6 cellular contexts compared by ENCODE assay signal in the genomic region with DNA sequence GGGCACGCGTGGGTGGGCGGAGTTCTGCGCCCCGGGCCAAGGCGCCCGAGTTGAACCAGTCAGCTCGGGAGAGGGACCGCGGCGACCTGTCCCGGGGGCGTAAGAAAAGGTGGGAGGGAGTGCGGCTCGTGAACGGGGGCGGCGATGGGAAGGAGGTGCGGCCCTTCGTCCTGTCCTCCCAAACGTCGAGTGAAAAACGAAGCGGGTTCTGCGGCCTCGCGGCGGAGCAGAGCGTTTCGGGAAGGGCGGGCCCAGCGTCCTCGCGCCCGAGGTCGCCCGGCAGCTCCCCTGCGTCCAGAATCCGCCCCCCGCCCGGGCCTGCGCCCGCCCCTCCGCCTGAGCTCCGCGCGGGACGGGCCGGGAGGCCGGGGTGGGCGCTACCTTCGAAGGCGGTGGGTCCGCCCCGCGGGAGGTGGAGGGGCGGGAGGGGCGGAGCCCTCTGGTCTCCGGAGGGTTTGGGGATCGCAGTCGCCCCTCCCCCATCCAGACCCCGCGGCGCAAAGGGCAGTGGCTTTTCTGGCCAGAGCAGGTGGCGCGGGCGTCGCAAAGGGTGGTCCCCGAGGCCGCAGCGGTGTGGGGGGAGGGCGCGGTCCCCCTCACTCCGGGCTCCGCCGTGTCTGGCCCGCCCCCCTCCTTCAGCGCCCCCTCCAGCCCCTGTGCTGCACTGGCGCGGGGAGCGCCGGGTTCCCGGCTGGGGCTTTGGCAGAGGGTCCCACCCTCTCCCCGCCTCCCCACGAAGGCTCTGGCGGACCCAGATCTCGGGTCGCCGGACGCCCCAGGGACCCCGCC. TPM values are rescaled to one million over a fixed set of nuclear protein-coding genes. Genes with fewer than 3 reads are reported as not detected.
DNase-seq lines count a peak whose midpoint lies in the region; ATAC-seq and TF ChIP-seq lines count a peak whose summit lies in the region.

No MANE protein-coding gene starts in this region.

- no peak overlapping the region for H3K27ac Mint-ChIP-seq in progenitor cell of endocrine pancreas

- H3K4me3 Mint-ChIP-seq in progenitor cell of endocrine pancreas (ENCODE audit: low read depth): peak overlapping the region; percentile 55

- H3K9me3 Mint-ChIP-seq in progenitor cell of endocrine pancreas (ENCODE audit: low read depth): no peaks in the 10 kb centered on the region

- no peak for ATAC-seq in GM21723 (IDR thresholded peaks at IDR 0.05; ENCODE audit: unreplicated experiment)

- TF ChIP-seq CTCF in choroid plexus epithelial cell (conservative IDR thresholded peaks at IDR 0.05; ENCODE audit: low read depth, low read length) (no peak), progenitor cell of endocrine pancreas (IDR thresholded peaks at IDR 0.05; ENCODE audit: unreplicated experiment) (peak; percentile 9)

- H3K36me3 Mint-ChIP-seq in progenitor cell of endocrine pancreas (ENCODE audit: insufficient read depth): no peaks in the 10 kb centered on the region

- peak; percentile 51 for DNase-seq in AG08396 (ENCODE audit: low spot score)
- peak; percentile 64 for DNase-seq in NCI-H69 (lab: John Stamatoyannopoulos, UW)
- DNase-seq in choroid plexus epithelial cell (ENCODE audit: low read depth): no peak
- DNase-seq in progenitor cell of endocrine pancreas (ENCODE audit: low spot score, unreplicated experiment): no peak
- DNase-seq in anterior cingulate cortex (lab: John Stamatoyannopoulos, UW): no peak

- H3K4me1 Mint-ChIP-seq in progenitor cell of endocrine pancreas (ENCODE audit: low read depth): peaks cover 5% of the 10 kb centered on the region

- peak overlapping the region; percentile 58 for H3K4me3 ChIP-seq in choroid plexus epithelial cell (ENCODE audit: low read depth, low read length)

- H3K27me3 Mint-ChIP-seq in progenitor cell of endocrine pancreas: peaks cover 14% of the 10 kb centered on the region

RNA-seq across cellular contexts. Expression of a gene that starts 0.8 kb away (rescaled TPM):
- 25.6 and 26.5 TPM in 2 replicates for total RNA-seq in progenitor cell of endocrine pancreas

RNA-seq across cellular contexts. Expression of a gene that starts 5.7 kb away (rescaled TPM):
- 35.5 and 39.7 TPM in 2 replicates for total RNA-seq in progenitor cell of endocrine pancreas

RNA-seq across cellular contexts. Expression of a gene that starts 25.5 kb away (rescaled TPM):
- total RNA-seq in progenitor cell of endocrine pancreas: 15.1 and 15.2 TPM in 2 replicates

RNA-seq across cellular contexts. Expression of a gene that starts 44.1 kb away (rescaled TPM):
- not detected in 2 replicates for total RNA-seq in progenitor cell of endocrine pancreas

RNA-seq across cellular contexts. Expression of a gene that starts 55.4 kb away (rescaled TPM):
- 51.0 and 53.8 TPM in 2 replicates for total RNA-seq in progenitor cell of endocrine pancreas

Comparison
In these comparisons a context has a peak if more than half of its experiments do, and no peak if none do; other contexts are left out.
1. DNase-seq: peak in AG08396 (single experiment) and NCI-H69 (single experiment); none in choroid plexus epithelial cell (single experiment), progenitor cell of endocrine pancreas (single experiment) and anterior cingulate cortex (0 of 58).